Comparison of ENCODE assay signal across 13 cellular contexts in the genomic region with DNA sequence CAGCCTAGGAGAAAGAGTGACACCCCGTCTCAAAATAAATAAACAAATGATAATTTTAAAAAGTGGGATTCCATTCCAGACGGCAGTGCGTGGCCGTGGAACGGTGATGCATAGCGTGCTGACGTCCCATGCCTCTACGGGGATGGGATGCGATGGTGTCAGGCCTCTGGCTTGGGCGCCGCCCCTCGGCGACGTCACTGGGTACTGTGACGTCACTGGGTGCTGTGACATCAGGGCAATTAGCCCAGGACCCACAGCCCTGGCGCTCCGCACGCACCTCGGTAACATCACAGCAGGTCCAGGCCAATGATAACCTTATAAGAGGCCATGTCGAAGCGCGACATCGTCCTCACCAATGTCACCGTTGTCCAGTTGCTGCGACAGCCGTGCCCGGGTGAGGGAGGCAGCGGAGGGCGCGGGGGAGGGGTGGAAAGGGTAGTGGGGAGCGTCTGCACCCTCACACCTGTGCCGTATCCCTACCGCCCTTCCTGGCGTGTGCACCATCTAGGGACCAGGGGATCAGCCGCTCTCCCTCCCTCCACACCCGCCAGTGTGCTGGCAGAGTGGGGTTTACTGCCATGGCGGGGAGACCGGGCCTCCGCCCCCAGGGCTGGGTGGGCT. TPM values are rescaled to one million over a fixed set of nuclear protein-coding genes. Genes with fewer than 3 reads are reported as not detected.
DNase-seq lines count a peak whose midpoint lies in the region; ATAC-seq and TF ChIP-seq lines count a peak whose summit lies in the region.
"Had no signal": no experiment of that assay in that cellular context is flagged by ENCODE, and none has a peak within 500 bp of the region (broad histone marks: within the 10 kb centered on the region; RNA-seq: fewer than 3 reads in every experiment).

Gene GAPDHS (plus strand): TSS at position 256 of the 621 bp plus-strand sequence. CDS start 72 bp downstream, at position 328.

- H3K36me3 Mint-ChIP-seq in activated CD4-positive, alpha-beta T cell treated with anti-CD3 and anti-CD28 coated beads, Interleukin-2, amount 10 ng/mL, durations not matched to agents 7 days and 5 days (ENCODE audit: low read depth), result no peaks in the 10 kb centered on the region
- H3K36me3 Mint-ChIP-seq in T-cell, result no peaks in the 10 kb centered on the region
- H3K36me3 Mint-ChIP-seq in effector memory CD8-positive, alpha-beta T cell (ENCODE audit: insufficient read depth), result no peaks in the 10 kb centered on the region

- no peak within 1 kb of the TSS for H4K8ac ChIP-seq in trophoblast cell (ENCODE audit: low read depth, low read length)

- no peak within 1 kb of the TSS for H3K4me3 ChIP-seq in trophoblast cell (ENCODE audit: low read depth, low read length)
- peak within 1 kb of the TSS in 1 of 4 donors; percentile 7 for H3K4me3 ChIP-seq in stomach
- H3K4me3 ChIP-seq: left ventricle myocardium inferior had no signal

- H2BK120ac ChIP-seq in trophoblast cell (ENCODE audit: insufficient read depth, low read length, poor library complexity), result no peak within 1 kb of the TSS

- no peak for TF ChIP-seq EP300 in stomach (IDR thresholded peaks at IDR 0.05)

- intact Hi-C loops in stomach (cut with DNase I; ENCODE audit: low total_unique reads), result no loop called here

- H3K23ac ChIP-seq in trophoblast cell (ENCODE audit: low read length), result no peak within 1 kb of the TSS

- H3K36me3 ChIP-seq in trophoblast cell (ENCODE audit: control insufficient read depth in 1 of 2, insufficient read depth in 2 of 2, low read length in 2 of 2), result no peaks in the 10 kb centered on the region
- no peaks in the 10 kb centered on the region for H3K36me3 ChIP-seq in stomach
- H3K36me3 ChIP-seq: left ventricle myocardium inferior had no signal

- H3K79me2 ChIP-seq in trophoblast cell (ENCODE audit: control insufficient read depth, insufficient read depth, low read length, poor library complexity), result no peaks in the 10 kb centered on the region

- H3K9me3 ChIP-seq in trophoblast cell (ENCODE audit: insufficient read depth, low read depth, low read length) (peaks cover 8% of the 10 kb centered on the region), stomach (no peaks in the 10 kb centered on the region)
- H3K9me3 ChIP-seq: left ventricle myocardium inferior had no signal

- H2AK5ac ChIP-seq in trophoblast cell (ENCODE audit: low read length), result no peak within 1 kb of the TSS

- no peak within 1 kb of the TSS for H3K4ac ChIP-seq in trophoblast cell (ENCODE audit: low read depth, low read length)

- H3K4me1 ChIP-seq in trophoblast cell (ENCODE audit: control insufficient read depth in 1 of 2, insufficient read depth in 2 of 2, low read length in 2 of 2) (peaks cover 0 to 3% of the 10 kb centered on the region in 2 experiments), stomach (peaks cover 0 to 15% (median 12%) of the 10 kb centered on the region in 4 donors)

- H3K27ac ChIP-seq in trophoblast cell (ENCODE audit: low read depth, low read length), result no peak within 1 kb of the TSS
- no peak within 1 kb of the TSS for H3K27ac ChIP-seq in stomach
- H3K27ac ChIP-seq: left ventricle myocardium inferior had no signal

- H3K4me3 Mint-ChIP-seq in activated CD4-positive, alpha-beta T cell treated with anti-CD3 and anti-CD28 coated beads, Interleukin-2, amount 10 ng/mL, durations not matched to agents 7 days and 5 days, result no peak within 1 kb of the TSS
- H3K4me3 Mint-ChIP-seq in T-cell, result peak within 1 kb of the TSS; percentile 65 to 77 (median 73)
- H3K4me3 Mint-ChIP-seq in effector memory CD8-positive, alpha-beta T cell, result peak within 1 kb of the TSS; percentile 57 to 73

- WGBS in trophoblast cell (ENCODE audit: extremely low coverage, insufficient coverage, insufficient read length), result no CpG with 5 or more reads among the region's 39 CpGs
- WGBS in stomach, 5 donors, result 33 to 56% (median 38%) methylated on average over 27 to 39 of the region's 39 CpGs

- H3K9ac ChIP-seq in trophoblast cell (ENCODE audit: low read length), result no peak within 1 kb of the TSS

- peak within 1 kb of the TSS; percentile 79 for H3K27ac Mint-ChIP-seq in activated CD4-positive, alpha-beta T cell treated with anti-CD3 and anti-CD28 coated beads, Interleukin-2, amount 10 ng/mL, durations not matched to agents 7 days and 5 days
- H3K27ac Mint-ChIP-seq in T-cell, result peak within 1 kb of the TSS in 1 of 2 donors; percentile 63
- H3K27ac Mint-ChIP-seq in effector memory CD8-positive, alpha-beta T cell, result no peak within 1 kb of the TSS

- H2BK12ac ChIP-seq in trophoblast cell (ENCODE audit: low read length), result no peak within 1 kb of the TSS

- no peak within 1 kb of the TSS for H2BK5ac ChIP-seq in trophoblast cell (ENCODE audit: low read depth, low read length, poor library complexity)

- TF ChIP-seq POLR2A in stomach (IDR thresholded peaks at IDR 0.05), result no peak

- TF ChIP-seq CTCF in stomach (IDR thresholded peaks at IDR 0.05), result no peak

- POLR2A ChIA-PET in activated CD4-positive, alpha-beta T cell treated with anti-CD3 and anti-CD28 coated beads, Interleukin-2, amount 10 ng/mL, durations not matched to agents 7 days and 5 days (lab: Charles Lee), result no interaction called here
- POLR2A ChIA-PET in T-cell (lab: Charles Lee), result no interaction called here

- peak in 3 of 4 experiments; percentile 8 to 40 (median 21) for ATAC-seq in T-cell (replicated peaks in 1 of 4)
- no peak for ATAC-seq in effector memory CD8-positive, alpha-beta T cell (replicated peaks)
- ATAC-seq in HG02938 (IDR thresholded peaks at IDR 0.05; ENCODE audit: unreplicated experiment), result no peak
- ATAC-seq in GM18907 (IDR thresholded peaks at IDR 0.05; ENCODE audit: unreplicated experiment), result no peak

- H4K91ac ChIP-seq in trophoblast cell (ENCODE audit: low read depth, low read length), result no peak within 1 kb of the TSS

- H3K79me1 ChIP-seq in trophoblast cell (ENCODE audit: low read length), result no peaks in the 10 kb centered on the region

- DNase-seq in activated CD4-positive, alpha-beta T cell treated with anti-CD3 and anti-CD28 coated beads, Interleukin-2, amount 10 ng/mL, durations not matched to agents 7 days and 5 days, result no peak
- no peak for DNase-seq in activated CD4-positive, alpha-beta T cell treated with anti-CD3 and anti-CD28 coated beads, Interleukin-2, amount 50 U/mL, for 1 hour
- no peak for DNase-seq in T-cell
- no peak for DNase-seq in effector memory CD8-positive, alpha-beta T cell
- peak in 1 of 2 donors; percentile 10 for DNase-seq in trophoblast cell
- DNase-seq in stomach, result no peak
- DNase-seq: DND-41, left ventricle myocardium inferior, NCI-H1105 treated with DMSO at 0.1 percent for 48 hours, NCI-H510A had no signal

- peaks cover 28% of the 10 kb centered on the region for H3K27me3 Mint-ChIP-seq in activated CD4-positive, alpha-beta T cell treated with anti-CD3 and anti-CD28 coated beads, Interleukin-2, amount 10 ng/mL, durations not matched to agents 7 days and 5 days
- peaks cover 20 to 32% of the 10 kb centered on the region in 2 donors for H3K27me3 Mint-ChIP-seq in T-cell
- peaks cover 64 to 78% of the 10 kb centered on the region in 2 donors for H3K27me3 Mint-ChIP-seq in effector memory CD8-positive, alpha-beta T cell

- no peaks in the 10 kb centered on the region for H3K9me3 Mint-ChIP-seq in activated CD4-positive, alpha-beta T cell treated with anti-CD3 and anti-CD28 coated beads, Interleukin-2, amount 10 ng/mL, durations not matched to agents 7 days and 5 days
- no peaks in the 10 kb centered on the region for H3K9me3 Mint-ChIP-seq in T-cell
- no peaks in the 10 kb centered on the region for H3K9me3 Mint-ChIP-seq in effector memory CD8-positive, alpha-beta T cell

- H3K18ac ChIP-seq in trophoblast cell (ENCODE audit: low read length), result no peak within 1 kb of the TSS

- no peak within 1 kb of the TSS for H4K12ac ChIP-seq in trophoblast cell (ENCODE audit: low read depth, low read length)

- peaks cover 12% of the 10 kb centered on the region for H3K4me1 Mint-ChIP-seq in activated CD4-positive, alpha-beta T cell treated with anti-CD3 and anti-CD28 coated beads, Interleukin-2, amount 10 ng/mL, durations not matched to agents 7 days and 5 days
- H3K4me1 Mint-ChIP-seq in T-cell, result peaks cover 14 to 15% (median 14%) of the 10 kb centered on the region in 3 donors
- H3K4me1 Mint-ChIP-seq in effector memory CD8-positive, alpha-beta T cell (ENCODE audit: low read depth in 2 of 2), result peaks cover 9 to 10% of the 10 kb centered on the region in 2 donors

- H3K27me3 ChIP-seq in trophoblast cell (ENCODE audit: insufficient read depth, low read length) (peaks cover 2% of the 10 kb centered on the region), stomach (peaks cover 0 to 80% (median 45%) of the 10 kb centered on the region in 3 donors)

- H3K14ac ChIP-seq in trophoblast cell (ENCODE audit: low read length), result no peak within 1 kb of the TSS

- CTCF ChIA-PET in activated CD4-positive, alpha-beta T cell treated with anti-CD3 and anti-CD28 coated beads, Interleukin-2, amount 10 ng/mL, durations not matched to agents 7 days and 5 days (lab: Charles Lee), result no interaction called here
- CTCF ChIA-PET in T-cell (lab: Charles Lee), result no interaction called here

- peak within 1 kb of the TSS; percentile 49 for H3K4me2 ChIP-seq in trophoblast cell (ENCODE audit: low read length)

- H2AFZ ChIP-seq in trophoblast cell (ENCODE audit: insufficient read depth, low read length, poor library complexity), result no peak within 1 kb of the TSS

RNA-seq across cellular contexts. Expression of gene GAPDHS, which starts in this region (rescaled TPM):
- not detected for total RNA-seq in activated CD4-positive, alpha-beta T cell treated with anti-CD3 and anti-CD28 coated beads, Interleukin-2, amount 10 ng/mL, durations not matched to agents 7 days and 5 days
- total RNA-seq in T-cell, result not detected
- polyA plus RNA-seq in trophoblast cell (2013), result not detected in 2 replicates
- not detected for total RNA-seq in stomach
- polyA plus RNA-seq in stomach, result not detected
- total RNA-seq: endothelial cell of umbilical vein, left ventricle myocardium inferior had no signal
- polyA plus RNA-seq: endothelial cell of umbilical vein had no signal

Comparison
In these comparisons a context has a peak if more than half of its experiments do, and no peak if none do; other contexts are left out.
1. Peak in ATAC-seq in T-cell; RNA of the gene not detected or under 1 TPM.